In genomic region chr22:24105018-24105360, GRCh38 we compare ENCODE assay signal across 11 cellular contexts.
DNase-seq lines count a peak whose midpoint lies in the region; ATAC-seq and TF ChIP-seq lines count a peak whose summit lies in the region.
"Had no signal": no experiment of that assay in that cellular context is flagged by ENCODE, and none has a peak within 500 bp of the region (broad histone marks: within the 10 kb centered on the region; RNA-seq: fewer than 3 reads in every experiment).

No MANE protein-coding gene starts in this region.

- H3K9me3 ChIP-seq in A673 (ENCODE audit: low read depth, low read length, poor library complexity, severe bottlenecking), result no peaks in the 10 kb centered on the region
- H3K9me3 ChIP-seq: adrenal gland had no signal

- no peaks in the 10 kb centered on the region for H3K36me3 Mint-ChIP-seq in neural crest cell (ENCODE audit: low read depth)

- no peaks in the 10 kb centered on the region for H3K27me3 ChIP-seq in A673 (replicated peaks; ENCODE audit: insufficient read depth, low read depth, low read length, poor library complexity)
- H3K27me3 ChIP-seq: adrenal gland had no signal

- no peaks in the 10 kb centered on the region for H3K9me3 Mint-ChIP-seq in neural crest cell

- BruUV-seq in A673 (replicated peaks; lab: Mats Ljungman, UMichigan), result no TSS peak

- intact Hi-C loops in A673 (cut with micrococcal nuclease; ENCODE audit: unreplicated experiment), result no loop called here

- no peaks in the 10 kb centered on the region for H3K27me3 Mint-ChIP-seq in neural crest cell (ENCODE audit: low read depth)

- H3K27ac ChIP-seq in A673 (ENCODE audit: low read depth, low read length, poor library complexity, severe bottlenecking), result peak overlapping the region; percentile 31

- peaks cover 24% of the 10 kb centered on the region for H3K4me1 Mint-ChIP-seq in neural crest cell

- H3K27ac Mint-ChIP-seq in neural crest cell (ENCODE audit: unreplicated experiment), result peak overlapping the region; percentile 92

- peaks cover 10% of the 10 kb centered on the region for H3K36me3 ChIP-seq in A673 (ENCODE audit: insufficient read depth, low read length, poor library complexity, severe bottlenecking)

- no peak for DNase-seq in A673 (ENCODE audit: low spot score)
- peak; percentile 70 for DNase-seq in NCI-H1694 treated with DMSO at 0.1 percent for 48 hours (lab: John Stamatoyannopoulos, UW)
- DNase-seq in fibroblast of peridontal ligament (ENCODE audit: extremely low read depth), result peak; percentile 23
- DNase-seq in neural crest cell (ENCODE audit: low read depth, low spot score), result no peak
- no peak for DNase-seq in NCI-H526 treated with DMSO at 0.1 percent for 48 hours (lab: John Stamatoyannopoulos, UW)
- no peak for DNase-seq in SKM-1 treated with dmso at 0.1 percent for 144 hours (lab: John Stamatoyannopoulos, UW; ENCODE audit: unreplicated experiment)
- no peak for DNase-seq in effector CD4-positive, alpha-beta T cell
- DNase-seq: NCI-H1417; NK-92 treated with Interleukin-12 subunit alpha and Interleukin-12 subunit beta, amount 100 ng/mL, for 24 hours had no signal

- H3K4me3 ChIP-seq in A673 (ENCODE audit: low read depth, low read length, poor library complexity, severe bottlenecking), result no peak overlapping the region
- H3K4me3 ChIP-seq: adrenal gland had no signal

- CTCF ChIA-PET in A673 (lab: Charles Lee), result interaction anchor here (0.6 kb wide), 1 partner anchor 688 kb away, joined by 4 read pairs; no protein-coding TSS in a partner anchor

- ATAC-seq in HG03135 (IDR thresholded peaks at IDR 0.05; ENCODE audit: unreplicated experiment), result no peak

- no peaks in the 10 kb centered on the region for H3K4me1 ChIP-seq in A673 (ENCODE audit: insufficient read depth, low read length, poor library complexity, severe bottlenecking)

- no peak overlapping the region for H3K4me3 Mint-ChIP-seq in neural crest cell

- POLR2A ChIA-PET in A673 (lab: Charles Lee; ENCODE audit: low non-redundant PET), result no interaction called here

- TF ChIP-seq CTCF in A673 (conservative IDR thresholded peaks at IDR 0.05; ENCODE audit: low read depth, low read length), result no peak
- no peak for TF ChIP-seq CTCF in neural crest cell (conservative IDR thresholded peaks at IDR 0.05)

Comparison
In these comparisons a context has a peak if more than half of its experiments do, and no peak if none do; other contexts are left out.
1. DNase-seq: peak in NCI-H1694 treated with DMSO at 0.1 percent for 48 hours (single experiment) and fibroblast of peridontal ligament (single experiment); none in A673 (single experiment), neural crest cell (single experiment), NCI-H526 treated with DMSO at 0.1 percent for 48 hours (single experiment), SKM-1 treated with dmso at 0.1 percent for 144 hours (single experiment) and effector CD4-positive, alpha-beta T cell (single experiment).